1 cellular context compared by ENCODE assay signal in the genomic region with DNA sequence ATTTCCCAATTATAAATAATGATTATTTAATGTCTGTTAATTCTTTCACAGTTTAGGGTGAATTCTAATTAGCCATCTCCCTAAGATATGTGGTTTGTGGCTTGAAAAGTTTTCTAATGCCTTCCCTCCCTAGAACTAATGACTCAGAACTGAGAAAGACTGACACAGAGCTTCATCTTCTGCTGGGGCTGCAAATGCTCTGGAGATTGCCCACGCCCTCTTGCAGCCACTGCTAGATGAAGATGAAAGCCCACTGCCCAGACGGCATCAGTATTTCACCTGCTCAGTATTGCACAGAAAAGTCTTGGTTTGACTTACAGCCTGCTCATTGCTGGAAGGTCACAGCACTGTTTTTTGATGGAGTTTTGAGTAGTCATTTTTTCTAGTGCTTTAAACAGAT.
TF ChIP-seq lines count a peak whose summit lies in the region.

No MANE protein-coding gene starts in this region.

TF ChIP-seq in endothelial cell of umbilical vein, 7 proteins besides CTCF, POLR2A, EP300 and RAD21:
- no peak for TF ChIP-seq GATA2 (IDR thresholded peaks at IDR 0.05; ENCODE audit: insufficient read depth, insufficient read length, low read depth, low read length)
- TF ChIP-seq JUN (IDR thresholded peaks at IDR 0.05; ENCODE audit: borderline replicate concordance, insufficient read depth, insufficient read length, low read depth): no peak
- TF ChIP-seq FOS (IDR thresholded peaks at IDR 0.05; ENCODE audit: borderline replicate concordance, insufficient read depth, low read length): no peak
- no peak for TF ChIP-seq EZH2 (IDR thresholded peaks at IDR 0.05; ENCODE audit: borderline replicate concordance, low read depth, low read length, severe bottlenecking)
- TF ChIP-seq, protein P1, sequence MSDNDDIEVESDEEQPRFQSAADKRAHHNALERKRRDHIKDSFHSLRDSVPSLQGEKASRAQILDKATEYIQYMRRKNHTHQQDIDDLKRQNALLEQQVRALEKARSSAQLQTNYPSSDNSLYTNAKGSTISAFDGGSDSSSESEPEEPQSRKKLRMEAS (IDR thresholded peaks at IDR 0.05; ENCODE audit: insufficient read depth, insufficient read length): no peak
- no peak for TF ChIP-seq MYC (IDR thresholded peaks at IDR 0.05; ENCODE audit: low read depth, low read length)
- no peak for TF ChIP-seq POLR2AphosphoS5 (IDR thresholded peaks at IDR 0.05; ENCODE audit: insufficient read depth, low read depth, low read length)
